1 cellular context compared by ENCODE assay signal in genomic region chr4:2595436-2595835, GRCh38.
TF ChIP-seq lines count a peak whose summit lies in the region.

No MANE protein-coding gene starts in this region.

TF ChIP-seq in SK-N-SH, 30 proteins besides CTCF, POLR2A, EP300 and RAD21 (continued from another document):
- TF ChIP-seq IRF3 (IDR thresholded peaks at IDR 0.05; ENCODE audit: low read depth, low read length) (no peak), POLR2AphosphoS5 (IDR thresholded peaks at IDR 0.05; ENCODE audit: low read depth, low read length) (no peak), GATA2 (CRISPR knock-in tag; IDR thresholded peaks at IDR 0.05) (peak; percentile 95), RFX5 (IDR thresholded peaks at IDR 0.05; ENCODE audit: low read length) (no peak), EZH2phosphoT487 (IDR thresholded peaks at IDR 0.05; ENCODE audit: borderline replicate concordance, low read depth) (no peak), TEAD4 (IDR thresholded peaks at IDR 0.05; ENCODE audit: borderline replicate concordance, insufficient read depth) (no peak), ELF1 (IDR thresholded peaks at IDR 0.05) (no peak), TCF12 (IDR thresholded peaks at IDR 0.05) (peak; percentile 59; the same call in 1 of the 2 replicates), CHD2 (IDR thresholded peaks at IDR 0.05; ENCODE audit: low read length, partially characterized antibody) (peak; percentile 80), USF2 (IDR thresholded peaks at IDR 0.05; ENCODE audit: borderline replicate concordance, low read depth, low read length) (no peak), FOSL2 (IDR thresholded peaks at IDR 0.05; ENCODE audit: borderline replicate concordance, low read depth) (no peak), MXI1 (IDR thresholded peaks at IDR 0.05; ENCODE audit: low read depth, low read length) (peak; percentile 60; the same call in 1 of the 2 replicates), PBX3 (IDR thresholded peaks at IDR 0.05) (no peak), ZBTB33 (IDR thresholded peaks at IDR 0.05; ENCODE audit: borderline replicate concordance, low read depth) (no peak), RXRA (IDR thresholded peaks at IDR 0.05; ENCODE audit: borderline replicate concordance, low read depth) (no peak), SMC3 (IDR thresholded peaks at IDR 0.05; ENCODE audit: low read depth, low read length) (no peak), YY1 (IDR thresholded peaks at IDR 0.05; ENCODE audit: low read depth) (no peak), FOXM1 (IDR thresholded peaks at IDR 0.05; ENCODE audit: low read depth) (no peak), MAX (IDR thresholded peaks at IDR 0.05; ENCODE audit: low read depth) (no peak), MEF2A (IDR thresholded peaks at IDR 0.05; ENCODE audit: borderline replicate concordance, low read depth) (no peak), TAF1 (IDR thresholded peaks at IDR 0.05; ENCODE audit: borderline replicate concordance, low read depth, low read length) (no peak), NFIC (IDR thresholded peaks at IDR 0.05; ENCODE audit: borderline replicate concordance) (no peak), NRF1 (IDR thresholded peaks at IDR 0.05; ENCODE audit: low read depth, low read length) (no peak), FOXJ3 (CRISPR knock-in tag; IDR thresholded peaks at IDR 0.05) (peak; percentile 93), REST (IDR thresholded peaks at IDR 0.05; ENCODE audit: low read depth, low read length) (no peak), GABPA (IDR thresholded peaks at IDR 0.05; ENCODE audit: low read depth) (no peak), SIN3A (IDR thresholded peaks at IDR 0.05; ENCODE audit: borderline replicate concordance, low read depth, low read length) (no peak), USF1 (IDR thresholded peaks at IDR 0.05; ENCODE audit: borderline replicate concordance, low read depth) (no peak), RCOR1 (IDR thresholded peaks at IDR 0.05; ENCODE audit: low read length) (peak; percentile 94)
